In genomic region chr12:2457215-2458112, GRCh38 we compare ENCODE assay signal across 23 cellular contexts.
DNase-seq lines count a peak whose midpoint lies in the region; ATAC-seq and TF ChIP-seq lines count a peak whose summit lies in the region.
"Had no signal": no experiment of that assay in that cellular context is flagged by ENCODE, and none has a peak within 500 bp of the region (broad histone marks: within the 10 kb centered on the region; RNA-seq: fewer than 3 reads in every experiment).

No MANE protein-coding gene starts in this region.

- H3F3A ChIP-seq in GM23338 (replicated peaks; ENCODE audit: low read depth) (no peaks in the 10 kb centered on the region), neural progenitor cell (ENCODE audit: low read depth) (peaks cover 10% of the 10 kb centered on the region)

- WGBS in heart right ventricle, 2 donors = 84 to 85% methylated on average over 24 of the region's 24 CpGs

- H3K9me2 ChIP-seq in GM23338 (ENCODE audit: insufficient read depth) = no peaks in the 10 kb centered on the region

- H3K4me3 ChIP-seq in GM23338 (no peak overlapping the region), RWPE2 (ENCODE audit: severe bottlenecking) (no peak overlapping the region), heart right ventricle (no peak overlapping the region), neural progenitor cell (no peak overlapping the region)
- H3K4me3 ChIP-seq: colonic mucosa, GM12878, psoas muscle had no signal

- TF ChIP-seq CTCF in GM23338 (conservative IDR thresholded peaks at IDR 0.05; ENCODE audit: low read depth in 2 of 2) = peak in 1 of 2 experiments; percentile 16; a peak in 1 of 4 replicates
- TF ChIP-seq CTCF in RWPE2 (IDR thresholded peaks at IDR 0.05; ENCODE audit: poor library complexity, severe bottlenecking) = no peak
- peak in 1 of 9 donors; percentile 23 for TF ChIP-seq CTCF in heart right ventricle (IDR thresholded peaks at IDR 0.05)
- TF ChIP-seq CTCF in neural progenitor cell (IDR thresholded peaks at IDR 0.05) = no peak
- no peak for TF ChIP-seq CTCF in HFFc6 (IDR thresholded peaks at IDR 0.05)

- H3K27me3 ChIP-seq in GM23338 (ENCODE audit: insufficient read depth) (no peaks in the 10 kb centered on the region), RWPE2 (ENCODE audit: insufficient read depth, poor library complexity, severe bottlenecking) (peaks cover 8% of the 10 kb centered on the region), heart right ventricle (no peaks in the 10 kb centered on the region), neural progenitor cell (no peaks in the 10 kb centered on the region)
- H3K27me3 ChIP-seq: colonic mucosa had no signal

- H4K20me1 ChIP-seq in GM23338 (replicated peaks; ENCODE audit: insufficient read depth) (no peaks in the 10 kb centered on the region), neural progenitor cell (ENCODE audit: low read depth) (no peaks in the 10 kb centered on the region)

- H3K4me2 ChIP-seq in GM23338 (no peak overlapping the region), neural progenitor cell (peak overlapping the region; percentile 24)

- no peak overlapping the region for H3K9ac ChIP-seq in neural progenitor cell

- H3K27ac ChIP-seq in GM23338 (ENCODE audit: low read depth) (no peak overlapping the region), RWPE2 (ENCODE audit: poor library complexity, severe bottlenecking) (no peak overlapping the region), heart right ventricle (peak overlapping the region; percentile 49 to 88 (median 78)), neural progenitor cell (peak overlapping the region; percentile 68)
- H3K27ac ChIP-seq: colonic mucosa, epithelial cell of prostate, psoas muscle had no signal

- no peak overlapping the region for H2AFZ ChIP-seq in GM23338
- no peak overlapping the region for H2AFZ ChIP-seq in neural progenitor cell (replicated peaks)

- H3K27ac Mint-ChIP-seq in GM23338 (no peak overlapping the region), neural progenitor cell (peak overlapping the region; percentile 61), HFFc6 (no peak overlapping the region)
- H3K27ac Mint-ChIP-seq: activated CD8-positive, alpha-beta T cell treated with anti-CD3 and anti-CD28 coated beads for 36 hours; activated naive CD4-positive, alpha-beta T cell treated with anti-CD3 and anti-CD28 coated beads for 36 hours; activated T-helper 1 cell treated with anti-CD3 and anti-CD28 coated beads, Interleukin-12 subunit alpha, Interleukin-12 subunit beta, Interleukin-2, Interleukin-4 antibody, amounts not matched to agents 30 ng/mL and 10 ng/mL and 1 ng/mL, durations not matched to agents 14 hours and 24 hours and 36 hours had no signal

- DNase-seq in GM23338 (ENCODE audit: low spot score) (peak; percentile 12), RWPE2 (ENCODE audit: low spot score) (peak; percentile 42), heart right ventricle (no peak), neural progenitor cell (ENCODE audit: low spot score) (peak; percentile 54), HFFc6 (no peak), NOMO-1 (lab: John Stamatoyannopoulos, UW; ENCODE audit: unreplicated experiment in 2 of 2) (no peak)
- DNase-seq in activated CD4-positive, alpha-beta T cell treated with anti-CD3 and anti-CD28 coated beads for 1 hour = no peak
- no peak for DNase-seq in activated naive CD4-positive, alpha-beta T cell treated with anti-CD3 and anti-CD28 coated beads, Interleukin-2, amount 50 U/mL, for 16 hours
- DNase-seq: activated CD8-positive, alpha-beta memory T cell treated with anti-CD3 and anti-CD28 coated beads, Interleukin-2, amount 50 U/mL, for 48 hours; activated CD8-positive, alpha-beta T cell treated with anti-CD3 and anti-CD28 coated beads for 36 hours; activated naive CD4-positive, alpha-beta T cell treated with anti-CD3 and anti-CD28 coated beads for 36 hours; colonic mucosa; DMS153; effector CD8-positive, alpha-beta T cell; islet precursor cell; nucleus accumbens; psoas muscle; stimulated activated CD4-positive, alpha-beta T cell treated with anti-CD3 and anti-CD28 coated beads, Interleukin-4, amount 100 ng/mL, for 24 hours; trophoblast cell had no signal

- intact Hi-C loops in heart right ventricle (cut with DNase I) = loop anchor here in 3 of 10 donors (1.0 to 5.0 kb wide), 5 partner anchors 35 to 125 kb away; no protein-coding TSS in a partner anchor

- H3K4me1 Mint-ChIP-seq in GM23338 = peaks cover 4% of the 10 kb centered on the region; the same call in 1 of the 3 replicates
- H3K4me1 Mint-ChIP-seq in neural progenitor cell = peaks cover 15% of the 10 kb centered on the region
- no peaks in the 10 kb centered on the region for H3K4me1 Mint-ChIP-seq in HFFc6 (ENCODE audit: low read depth)

- ATAC-seq in GM23338 (peak; percentile 33; the same call in 2 of the 3 replicates), RWPE2 (ENCODE audit: low read depth) (no peak), heart right ventricle (peak in 6 of 8 donors; percentile 5 to 45 (median 24))
- ATAC-seq: activated CD8-positive, alpha-beta T cell treated with anti-CD3 and anti-CD28 coated beads for 36 hours; GM12878; HCT116; psoas muscle had no signal

- H3K79me2 ChIP-seq in GM23338 (replicated peaks; ENCODE audit: insufficient read depth) (no peaks in the 10 kb centered on the region), neural progenitor cell (ENCODE audit: low read depth) (no peaks in the 10 kb centered on the region)

- H3K4me1 ChIP-seq in GM23338 (ENCODE audit: insufficient read depth) (no peaks in the 10 kb centered on the region), RWPE2 (ENCODE audit: insufficient read depth, poor library complexity, severe bottlenecking) (no peaks in the 10 kb centered on the region), heart right ventricle (peaks cover 3 to 56% (median 34%) of the 10 kb centered on the region in 9 donors), neural progenitor cell (peaks cover 14% of the 10 kb centered on the region)
- H3K4me1 ChIP-seq: colonic mucosa, psoas muscle had no signal

- no peak overlapping the region for H3K4me3 Mint-ChIP-seq in GM23338
- H3K4me3 Mint-ChIP-seq in neural progenitor cell = no peak overlapping the region
- H3K4me3 Mint-ChIP-seq in HFFc6 = no peak overlapping the region
- H3K4me3 Mint-ChIP-seq: activated CD8-positive, alpha-beta T cell treated with anti-CD3 and anti-CD28 coated beads for 36 hours; activated naive CD4-positive, alpha-beta T cell treated with anti-CD3 and anti-CD28 coated beads for 36 hours; activated T-helper 1 cell treated with anti-CD3 and anti-CD28 coated beads, Interleukin-12 subunit alpha, Interleukin-12 subunit beta, Interleukin-2, Interleukin-4 antibody, amounts not matched to agents 30 ng/mL and 10 ng/mL and 1 ng/mL, durations not matched to agents 14 hours and 24 hours and 36 hours had no signal

- H3K36me3 ChIP-seq in GM23338 (ENCODE audit: insufficient read depth) (no peaks in the 10 kb centered on the region), RWPE2 (ENCODE audit: low read depth) (no peaks in the 10 kb centered on the region), heart right ventricle (peaks cover 0 to 73% (median 0%) of the 10 kb centered on the region in 9 donors), neural progenitor cell (no peaks in the 10 kb centered on the region)
- H3K36me3 ChIP-seq: colonic mucosa had no signal

- H3K27me3 Mint-ChIP-seq in GM23338 (ENCODE audit: insufficient read depth, low read depth, poor library complexity) (no peaks in the 10 kb centered on the region), neural progenitor cell (ENCODE audit: insufficient read depth, low read depth) (peaks cover 2% of the 10 kb centered on the region), HFFc6 (ENCODE audit: insufficient read depth) (no peaks in the 10 kb centered on the region)
- H3K27me3 Mint-ChIP-seq: activated CD8-positive, alpha-beta T cell treated with anti-CD3 and anti-CD28 coated beads for 36 hours had no signal

- H3K9me3 Mint-ChIP-seq in GM23338 (no peaks in the 10 kb centered on the region), neural progenitor cell (no peaks in the 10 kb centered on the region), HFFc6 (no peaks in the 10 kb centered on the region)
- H3K9me3 Mint-ChIP-seq: activated CD8-positive, alpha-beta T cell treated with anti-CD3 and anti-CD28 coated beads for 36 hours; activated naive CD4-positive, alpha-beta T cell treated with anti-CD3 and anti-CD28 coated beads for 36 hours; activated T-helper 1 cell treated with anti-CD3 and anti-CD28 coated beads, Interleukin-12 subunit alpha, Interleukin-12 subunit beta, Interleukin-2, Interleukin-4 antibody, amounts not matched to agents 30 ng/mL and 10 ng/mL and 1 ng/mL, durations not matched to agents 14 hours and 24 hours and 36 hours had no signal

- H3K36me3 Mint-ChIP-seq in GM23338 (ENCODE audit: low read depth) (no peaks in the 10 kb centered on the region), neural progenitor cell (no peaks in the 10 kb centered on the region), HFFc6 (ENCODE audit: low read depth) (no peaks in the 10 kb centered on the region)

- no peaks in the 10 kb centered on the region for H3K9me3 ChIP-seq in RWPE2 (ENCODE audit: severe bottlenecking)
- no peaks in the 10 kb centered on the region for H3K9me3 ChIP-seq in heart right ventricle
- H3K9me3 ChIP-seq in neural progenitor cell (ENCODE audit: low read depth) = no peaks in the 10 kb centered on the region
- H3K9me3 ChIP-seq: colonic mucosa, psoas muscle had no signal

TF ChIP-seq in GM23338, 12 proteins besides CTCF, POLR2A, EP300 and RAD21 (continues in another document):
- TF ChIP-seq ZNF331 (CRISPR knock-in tag; IDR thresholded peaks at IDR 0.05; ENCODE audit: low read depth) = no peak
- TF ChIP-seq POLR2AphosphoS5 (IDR thresholded peaks at IDR 0.05; ENCODE audit: low read depth) = no peak
- TF ChIP-seq EZH2phosphoT487 (IDR thresholded peaks at IDR 0.05; ENCODE audit: unreplicated experiment) = no peak
- TF ChIP-seq EZH2 (IDR thresholded peaks at IDR 0.05; ENCODE audit: low read depth, unreplicated experiment) = no peak
- no peak for TF ChIP-seq NANOG (IDR thresholded peaks at IDR 0.05; ENCODE audit: borderline replicate concordance)
- no peak for TF ChIP-seq JUNB (IDR thresholded peaks at IDR 0.05; ENCODE audit: unreplicated experiment)
- TF ChIP-seq CREB1 (CRISPR knock-in tag; IDR thresholded peaks at IDR 0.05; ENCODE audit: low read depth) = no peak
- no peak for TF ChIP-seq STAT1 (IDR thresholded peaks at IDR 0.05; ENCODE audit: unreplicated experiment)

Comparison
In these comparisons a context has a peak if more than half of its experiments do, and no peak if none do; other contexts are left out.
1. DNase-seq: peak in GM23338 (single experiment), RWPE2 (single experiment) and neural progenitor cell (single experiment); none in heart right ventricle (0 of 2), activated CD4-positive, alpha-beta T cell treated with anti-CD3 and anti-CD28 coated beads for 1 hour (single experiment), HFFc6 (single experiment), activated naive CD4-positive, alpha-beta T cell treated with anti-CD3 and anti-CD28 coated beads, Interleukin-2, amount 50 U/mL, for 16 hours (single experiment) and NOMO-1 (0 of 2).
2. H3K27ac ChIP-seq: peak in heart right ventricle (10 of 10) and neural progenitor cell (single experiment); none in GM23338 (single experiment) and RWPE2 (single experiment).